Comparison of ENCODE assay signal across 1 cellular context in the genomic region with DNA sequence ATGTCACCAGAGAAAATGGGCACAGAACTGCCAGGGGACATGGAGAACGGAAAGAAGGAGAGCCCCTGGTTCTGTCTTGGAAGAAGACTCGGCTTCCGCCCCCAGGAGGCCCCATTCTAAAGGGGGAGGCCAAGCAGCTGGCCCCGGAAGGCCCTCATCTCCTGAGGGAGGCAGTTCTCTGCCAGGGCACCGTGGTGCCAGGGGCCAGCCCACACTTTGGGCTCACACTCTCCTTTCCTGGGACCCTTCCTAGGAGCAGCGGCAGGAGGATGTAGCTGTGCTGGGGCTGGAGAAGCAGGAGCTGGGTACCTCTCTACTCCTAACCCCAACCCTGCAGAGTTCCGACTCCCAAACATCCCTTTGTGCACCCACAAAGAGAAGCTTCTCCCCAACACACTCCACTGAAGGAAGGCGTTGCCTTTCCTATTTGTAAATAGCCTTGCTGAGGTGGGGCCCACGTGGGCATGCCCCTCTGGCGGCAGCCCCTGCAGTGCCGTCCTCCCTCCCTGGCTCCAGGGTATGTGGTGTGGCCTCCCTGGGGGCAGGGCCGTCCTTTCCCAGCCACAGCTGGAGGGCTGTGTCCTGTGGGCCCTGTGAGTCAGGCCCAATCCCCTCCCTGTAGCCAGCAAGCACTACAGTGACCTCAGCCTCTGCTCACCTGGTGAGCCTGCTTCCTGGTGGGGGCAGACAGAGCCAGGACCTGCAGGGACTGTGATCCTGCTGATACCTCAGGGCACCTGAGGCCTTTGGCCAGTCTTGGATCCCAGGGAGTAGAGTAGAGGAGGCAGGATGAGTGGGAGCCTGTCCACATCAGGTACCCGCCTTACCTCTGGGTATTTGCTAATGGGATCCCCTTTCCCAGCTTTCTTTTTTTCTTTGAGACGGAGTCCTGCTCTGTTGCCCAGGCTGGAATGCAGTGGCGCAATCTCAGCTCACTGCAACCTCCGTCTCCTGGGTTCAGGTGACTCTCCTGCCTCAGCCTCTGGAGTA.
TF ChIP-seq lines count a peak whose summit lies in the region.

No MANE protein-coding gene starts in this region.

TF ChIP-seq in HepG2, 621 proteins besides CTCF, POLR2A, EP300 and RAD21 (continued from another document and continues in another):
- TF ChIP-seq, protein P1, sequence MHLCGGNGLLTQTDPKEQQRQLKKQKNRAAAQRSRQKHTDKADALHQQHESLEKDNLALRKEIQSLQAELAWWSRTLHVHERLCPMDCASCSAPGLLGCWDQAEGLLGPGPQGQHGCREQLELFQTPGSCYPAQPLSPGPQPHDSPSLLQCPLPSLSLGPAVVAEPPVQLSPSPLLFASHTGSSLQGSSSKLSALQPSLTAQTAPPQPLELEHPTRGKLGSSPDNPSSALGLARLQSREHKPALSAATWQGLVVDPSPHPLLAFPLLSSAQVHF (CRISPR knock-in tag; IDR thresholded peaks at IDR 0.05), result no peak
- no peak for TF ChIP-seq ZNF629 (CRISPR knock-in tag; conservative IDR thresholded peaks at IDR 0.05)
- TF ChIP-seq ZFP62 (CRISPR knock-in tag; IDR thresholded peaks at IDR 0.05), result no peak
- TF ChIP-seq ZNF329 (CRISPR knock-in tag; IDR thresholded peaks at IDR 0.05; ENCODE audit: low read depth), result no peak
- TF ChIP-seq ZNF260 (CRISPR knock-in tag; IDR thresholded peaks at IDR 0.05; ENCODE audit: borderline replicate concordance, low read depth), result no peak
- no peak for TF ChIP-seq SAFB2 (CRISPR knock-in tag; IDR thresholded peaks at IDR 0.05; ENCODE audit: borderline replicate concordance, low read depth)
- TF ChIP-seq PHF5A (CRISPR knock-in tag; IDR thresholded peaks at IDR 0.05; ENCODE audit: low read depth, unreplicated experiment), result peak; percentile 77
- TF ChIP-seq CHCHD3 (CRISPR knock-in tag; IDR thresholded peaks at IDR 0.05), result no peak
- no peak for TF ChIP-seq SRSF4 (IDR thresholded peaks at IDR 0.05; ENCODE audit: low read depth, low read length, poor library complexity, severe bottlenecking)
- peak; percentile 70; the same call in 1 of the 2 replicates for TF ChIP-seq ZNF343 (CRISPR knock-in tag; IDR thresholded peaks at IDR 0.05)
- TF ChIP-seq ZNF263 (CRISPR knock-in tag; IDR thresholded peaks at IDR 0.05), result peak; percentile 94
- no peak for TF ChIP-seq ZNF280D (CRISPR knock-in tag; IDR thresholded peaks at IDR 0.05)
- no peak for TF ChIP-seq ZNF143 (CRISPR knock-in tag; IDR thresholded peaks at IDR 0.05)
- no peak for TF ChIP-seq ARNTL (CRISPR knock-in tag; IDR thresholded peaks at IDR 0.05)
- TF ChIP-seq, protein P2, sequence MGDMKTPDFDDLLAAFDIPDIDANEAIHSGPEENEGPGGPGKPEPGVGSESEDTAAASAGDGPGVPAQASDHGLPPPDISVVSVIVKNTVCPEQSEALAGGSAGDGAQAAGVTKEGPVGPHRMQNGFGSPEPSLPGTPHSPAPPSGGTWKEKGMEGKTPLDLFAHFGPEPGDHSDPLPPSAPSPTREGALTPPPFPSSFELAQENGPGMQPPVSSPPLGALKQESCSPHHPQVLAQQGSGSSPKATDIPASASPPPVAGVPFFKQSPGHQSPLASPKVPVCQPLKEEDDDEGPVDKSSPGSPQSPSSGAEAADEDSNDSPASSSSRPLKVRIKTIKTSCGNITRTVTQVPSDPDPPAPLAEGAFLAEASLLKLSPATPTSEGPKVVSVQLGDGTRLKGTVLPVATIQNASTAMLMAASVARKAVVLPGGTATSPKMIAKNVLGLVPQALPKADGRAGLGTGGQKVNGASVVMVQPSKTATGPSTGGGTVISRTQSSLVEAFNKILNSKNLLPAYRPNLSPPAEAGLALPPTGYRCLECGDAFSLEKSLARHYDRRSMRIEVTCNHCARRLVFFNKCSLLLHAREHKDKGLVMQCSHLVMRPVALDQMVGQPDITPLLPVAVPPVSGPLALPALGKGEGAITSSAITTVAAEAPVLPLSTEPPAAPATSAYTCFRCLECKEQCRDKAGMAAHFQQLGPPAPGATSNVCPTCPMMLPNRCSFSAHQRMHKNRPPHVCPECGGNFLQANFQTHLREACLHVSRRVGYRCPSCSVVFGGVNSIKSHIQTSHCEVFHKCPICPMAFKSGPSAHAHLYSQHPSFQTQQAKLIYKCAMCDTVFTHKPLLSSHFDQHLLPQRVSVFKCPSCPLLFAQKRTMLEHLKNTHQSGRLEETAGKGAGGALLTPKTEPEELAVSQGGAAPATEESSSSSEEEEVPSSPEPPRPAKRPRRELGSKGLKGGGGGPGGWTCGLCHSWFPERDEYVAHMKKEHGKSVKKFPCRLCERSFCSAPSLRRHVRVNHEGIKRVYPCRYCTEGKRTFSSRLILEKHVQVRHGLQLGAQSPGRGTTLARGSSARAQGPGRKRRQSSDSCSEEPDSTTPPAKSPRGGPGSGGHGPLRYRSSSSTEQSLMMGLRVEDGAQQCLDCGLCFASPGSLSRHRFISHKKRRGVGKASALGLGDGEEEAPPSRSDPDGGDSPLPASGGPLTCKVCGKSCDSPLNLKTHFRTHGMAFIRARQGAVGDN (CRISPR knock-in tag; IDR thresholded peaks at IDR 0.05), result peak; percentile 97
- no peak for TF ChIP-seq ZSCAN20 (CRISPR knock-in tag; IDR thresholded peaks at IDR 0.05; ENCODE audit: borderline replicate concordance)
- no peak for TF ChIP-seq CC2D1A (CRISPR knock-in tag; IDR thresholded peaks at IDR 0.05)
- TF ChIP-seq, protein P3, sequence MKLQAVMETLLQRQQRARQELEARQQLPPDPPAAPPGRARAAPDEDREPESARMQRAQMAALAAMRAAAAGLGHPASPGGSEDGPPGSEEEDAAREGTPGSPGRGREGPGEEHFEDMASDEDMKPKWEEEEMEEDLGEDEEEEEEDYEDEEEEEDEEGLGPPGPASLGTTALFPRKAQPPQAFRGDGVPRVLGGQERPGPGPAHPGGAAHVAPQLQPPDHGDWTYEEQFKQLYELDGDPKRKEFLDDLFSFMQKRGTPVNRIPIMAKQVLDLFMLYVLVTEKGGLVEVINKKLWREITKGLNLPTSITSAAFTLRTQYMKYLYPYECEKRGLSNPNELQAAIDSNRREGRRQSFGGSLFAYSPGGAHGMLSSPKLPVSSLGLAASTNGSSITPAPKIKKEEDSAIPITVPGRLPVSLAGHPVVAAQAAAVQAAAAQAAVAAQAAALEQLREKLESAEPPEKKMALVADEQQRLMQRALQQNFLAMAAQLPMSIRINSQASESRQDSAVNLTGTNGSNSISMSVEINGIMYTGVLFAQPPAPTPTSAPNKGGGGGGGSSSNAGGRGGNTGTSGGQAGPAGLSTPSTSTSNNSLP (IDR thresholded peaks at IDR 0.05; ENCODE audit: low read depth, low read length), result no peak; the same call in 1 of the 2 replicates
- no peak for TF ChIP-seq SMARCC2 (IDR thresholded peaks at IDR 0.05)
- peak; percentile 87 for TF ChIP-seq ZNF205 (CRISPR knock-in tag; IDR thresholded peaks at IDR 0.05)
- TF ChIP-seq ZNF777 (CRISPR knock-in tag; IDR thresholded peaks at IDR 0.05), result no peak
- peak; percentile 46 for TF ChIP-seq POGZ (CRISPR knock-in tag; IDR thresholded peaks at IDR 0.05)
- peak; percentile 58; the same call in 1 of the 2 replicates for TF ChIP-seq POLR2AphosphoS5 (IDR thresholded peaks at IDR 0.05; ENCODE audit: low read depth, low read length)
- TF ChIP-seq, protein P4, sequence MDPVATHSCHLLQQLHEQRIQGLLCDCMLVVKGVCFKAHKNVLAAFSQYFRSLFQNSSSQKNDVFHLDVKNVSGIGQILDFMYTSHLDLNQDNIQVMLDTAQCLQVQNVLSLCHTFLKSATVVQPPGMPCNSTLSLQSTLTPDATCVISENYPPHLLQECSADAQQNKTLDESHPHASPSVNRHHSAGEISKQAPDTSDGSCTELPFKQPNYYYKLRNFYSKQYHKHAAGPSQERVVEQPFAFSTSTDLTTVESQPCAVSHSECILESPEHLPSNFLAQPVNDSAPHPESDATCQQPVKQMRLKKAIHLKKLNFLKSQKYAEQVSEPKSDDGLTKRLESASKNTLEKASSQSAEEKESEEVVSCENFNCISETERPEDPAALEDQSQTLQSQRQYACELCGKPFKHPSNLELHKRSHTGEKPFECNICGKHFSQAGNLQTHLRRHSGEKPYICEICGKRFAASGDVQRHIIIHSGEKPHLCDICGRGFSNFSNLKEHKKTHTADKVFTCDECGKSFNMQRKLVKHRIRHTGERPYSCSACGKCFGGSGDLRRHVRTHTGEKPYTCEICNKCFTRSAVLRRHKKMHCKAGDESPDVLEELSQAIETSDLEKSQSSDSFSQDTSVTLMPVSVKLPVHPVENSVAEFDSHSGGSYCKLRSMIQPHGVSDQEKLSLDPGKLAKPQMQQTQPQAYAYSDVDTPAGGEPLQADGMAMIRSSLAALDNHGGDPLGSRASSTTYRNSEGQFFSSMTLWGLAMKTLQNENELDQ (CRISPR knock-in tag; IDR thresholded peaks at IDR 0.05; ENCODE audit: borderline replicate concordance), result no peak
- peak; percentile 82 for TF ChIP-seq CEBPG (CRISPR knock-in tag; IDR thresholded peaks at IDR 0.05)
- no peak for TF ChIP-seq FOXO4 (CRISPR knock-in tag; conservative IDR thresholded peaks at IDR 0.05)
- peak; percentile 65; the same call in 1 of the 2 replicates for TF ChIP-seq ZSCAN21 (CRISPR knock-in tag; IDR thresholded peaks at IDR 0.05; ENCODE audit: borderline replicate concordance)
- TF ChIP-seq, protein P5, sequence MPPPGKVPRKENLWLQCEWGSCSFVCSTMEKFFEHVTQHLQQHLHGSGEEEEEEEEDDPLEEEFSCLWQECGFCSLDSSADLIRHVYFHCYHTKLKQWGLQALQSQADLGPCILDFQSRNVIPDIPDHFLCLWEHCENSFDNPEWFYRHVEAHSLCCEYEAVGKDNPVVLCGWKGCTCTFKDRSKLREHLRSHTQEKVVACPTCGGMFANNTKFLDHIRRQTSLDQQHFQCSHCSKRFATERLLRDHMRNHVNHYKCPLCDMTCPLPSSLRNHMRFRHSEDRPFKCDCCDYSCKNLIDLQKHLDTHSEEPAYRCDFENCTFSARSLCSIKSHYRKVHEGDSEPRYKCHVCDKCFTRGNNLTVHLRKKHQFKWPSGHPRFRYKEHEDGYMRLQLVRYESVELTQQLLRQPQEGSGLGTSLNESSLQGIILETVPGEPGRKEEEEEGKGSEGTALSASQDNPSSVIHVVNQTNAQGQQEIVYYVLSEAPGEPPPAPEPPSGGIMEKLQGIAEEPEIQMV (CRISPR knock-in tag; IDR thresholded peaks at IDR 0.05; ENCODE audit: low read depth), result 0 out of 2 replicates have a peak, but pooled peaks have one; percentile 16
- TF ChIP-seq KDM4B (CRISPR knock-in tag; IDR thresholded peaks at IDR 0.05), result peak; percentile 81; the same call in 1 of the 2 replicates
- TF ChIP-seq IRX3 (CRISPR knock-in tag; IDR thresholded peaks at IDR 0.05; ENCODE audit: borderline replicate concordance, low read depth), result no peak; the same call in 1 of the 2 replicates
- peak; percentile 65 for TF ChIP-seq GATAD1 (CRISPR knock-in tag; IDR thresholded peaks at IDR 0.05)
- no peak for TF ChIP-seq ZIK1 (CRISPR knock-in tag; IDR thresholded peaks at IDR 0.05; ENCODE audit: borderline replicate concordance, low read depth)
- peak; percentile 36; the same call in 1 of the 2 replicates for TF ChIP-seq ZNF891 (CRISPR knock-in tag; IDR thresholded peaks at IDR 0.05)
- no peak for TF ChIP-seq CSRNP2 (CRISPR knock-in tag; conservative IDR thresholded peaks at IDR 0.05; ENCODE audit: low read depth)
- no peak for TF ChIP-seq ZNF276 (CRISPR knock-in tag; IDR thresholded peaks at IDR 0.05; ENCODE audit: low read depth)
- no peak for TF ChIP-seq KLF12 (CRISPR knock-in tag; IDR thresholded peaks at IDR 0.05; ENCODE audit: borderline replicate concordance)
- 0 out of 2 replicates have a peak, but pooled peaks have one; percentile 76 for TF ChIP-seq AHR (CRISPR knock-in tag; IDR thresholded peaks at IDR 0.05)
